In the genomic region with DNA sequence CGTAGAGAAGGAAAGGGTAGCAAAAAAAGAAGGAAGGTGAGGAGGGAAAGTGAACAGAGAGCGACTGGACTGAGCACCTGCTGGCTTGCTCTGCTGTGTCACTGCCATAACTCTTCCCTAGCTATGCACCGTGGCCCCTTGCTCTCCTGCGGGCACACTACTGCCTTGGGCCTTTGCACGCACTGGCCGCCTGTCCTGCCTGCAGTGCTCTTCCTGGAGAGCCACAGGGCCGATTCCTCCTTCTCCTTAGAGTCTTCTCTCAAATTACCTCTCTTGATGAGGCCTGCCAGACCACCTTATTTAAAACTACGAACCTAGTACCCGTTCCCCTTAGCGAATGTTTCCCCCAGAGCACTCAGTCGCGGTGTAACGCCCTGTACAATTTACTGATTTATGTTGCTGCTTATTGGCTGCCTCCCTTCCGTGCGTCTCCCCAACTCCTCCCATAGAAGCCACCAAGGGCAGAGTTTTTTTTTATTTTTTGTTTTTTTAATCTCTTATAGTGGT, we compare ENCODE assay signal across 8 cellular contexts.
A peak's percentile ranks its signal among the peaks of the same experiment; 100 is the strongest.
DNase-seq lines count a peak whose midpoint lies in the region; ATAC-seq and TF ChIP-seq lines count a peak whose summit lies in the region.

No MANE protein-coding gene starts in this region.

- TF ChIP-seq POLR2A in heart left ventricle (IDR thresholded peaks at IDR 0.05) (no peak), esophagus muscularis mucosa (IDR thresholded peaks at IDR 0.05; ENCODE audit: low read depth) (no peak)

- H3K36me3 ChIP-seq in heart left ventricle (no peaks in the 10 kb centered on the region), esophagus muscularis mucosa (no peaks in the 10 kb centered on the region)

- WGBS in heart left ventricle, 4 donors: 65 to 77% (median 70%) methylated on average over 15 of the region's 15 CpGs
- WGBS in esophagus muscularis mucosa: 60% methylated on average over 15 of the region's 15 CpGs

- DNase-seq in heart left ventricle (no peak), Right ventricle myocardium inferior (ENCODE audit: missing footprints) (no peak), esophagus muscularis mucosa (ENCODE audit: extremely low spot score) (no peak), OCI-M2 (lab: John Stamatoyannopoulos, UW; ENCODE audit: unreplicated experiment) (no peak), HuH-7.5 (ENCODE audit: low spot score) (no peak), DMS114 treated with DMSO at 0.1 percent for 48 hours (lab: John Stamatoyannopoulos, UW; ENCODE audit: unreplicated experiment) (no peak)
- peak; percentile 49 for DNase-seq in activated CD4-positive, alpha-beta T cell treated with anti-CD3 and anti-CD28 coated beads, Interleukin-2, amount 50 U/mL, for 1 hour

- H3K27me3 ChIP-seq in heart left ventricle (no peaks in the 10 kb centered on the region), esophagus muscularis mucosa (no peaks in the 10 kb centered on the region)

- H3K4me1 ChIP-seq in heart left ventricle: peaks cover 3 to 91% (median 52%) of the 10 kb centered on the region in 12 donors
- H3K4me1 ChIP-seq in esophagus muscularis mucosa: peaks cover 49 to 83% (median 78%) of the 10 kb centered on the region in 4 donors

- H3K27ac ChIP-seq in heart left ventricle (peak overlapping the region in 11 of 12 donors; percentile 47 to 93 (median 83)), esophagus muscularis mucosa (replicated peaks in 1 of 4) (peak overlapping the region; percentile 79 to 89 (median 80)), skin epidermis (peak overlapping the region; percentile 9 to 94 (median 86))

- ATAC-seq in heart left ventricle (no peak), Right ventricle myocardium inferior (no peak)

- no peak for TF ChIP-seq EP300 in esophagus muscularis mucosa (IDR thresholded peaks at IDR 0.05)

- H3K9me3 ChIP-seq in heart left ventricle (no peaks in the 10 kb centered on the region), esophagus muscularis mucosa (no peaks in the 10 kb centered on the region)

- intact Hi-C loops in heart left ventricle (cut with DNase I) (loop anchor here in 2 of 10 donors (5.0 kb wide), 1 partner anchor 41 kb away; no protein-coding TSS in a partner anchor), Right ventricle myocardium inferior (cut with DNase I) (no loop called here), esophagus muscularis mucosa (cut with DNase I) (no loop called here)

- H3K4me3 ChIP-seq in heart left ventricle: peak overlapping the region in 9 of 12 donors; percentile 40 to 61 (median 56)
- peak overlapping the region; percentile 44 to 54 (median 53) for H3K4me3 ChIP-seq in esophagus muscularis mucosa
- H3K4me3 ChIP-seq in skin epidermis: peak overlapping the region; percentile 25 to 48 (median 39)

- TF ChIP-seq CTCF in heart left ventricle (IDR thresholded peaks at IDR 0.05) (no peak), esophagus muscularis mucosa (IDR thresholded peaks at IDR 0.05) (no peak)
